Comparison of ENCODE assay signal across 14 cellular contexts in the genomic region with DNA sequence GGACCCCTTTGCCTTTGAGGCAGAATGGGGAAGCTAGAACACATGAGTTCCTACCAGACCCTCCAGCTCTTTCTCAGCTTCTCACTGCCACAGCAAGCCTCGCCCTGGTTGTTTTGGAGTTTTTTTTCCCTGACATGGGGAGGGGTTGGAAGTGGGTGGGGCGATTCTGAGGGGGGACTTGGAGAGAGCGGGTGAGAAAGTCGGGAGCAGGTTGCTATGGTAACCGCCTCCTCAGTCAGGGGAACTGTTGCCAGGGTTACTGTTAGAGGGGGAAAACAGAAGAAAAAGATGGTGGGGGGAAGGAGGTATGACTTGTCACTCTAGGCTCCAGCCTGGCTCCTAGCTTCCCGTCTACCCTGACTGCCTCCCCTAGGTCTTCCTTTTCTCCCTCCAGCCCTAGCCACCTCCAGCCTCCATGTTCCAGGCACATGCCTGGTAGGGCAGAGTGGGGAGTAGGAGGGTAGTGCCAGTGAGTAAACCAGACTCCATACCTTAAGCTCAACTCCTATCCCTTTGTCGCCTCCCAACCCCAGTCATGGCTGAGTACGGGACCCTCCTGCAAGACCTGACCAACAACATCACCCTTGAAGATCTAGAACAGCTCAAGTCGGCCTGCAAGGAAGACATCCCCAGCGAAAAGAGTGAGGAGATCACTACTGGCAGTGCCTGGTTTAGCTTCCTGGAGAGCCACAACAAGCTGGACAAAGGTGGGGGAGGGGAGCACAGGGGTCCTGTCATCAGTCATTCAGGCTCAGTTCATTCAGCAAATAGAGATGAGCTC. TPM values are rescaled to one million over a fixed set of nuclear protein-coding genes. Genes with fewer than 3 reads are reported as not detected.
DNase-seq lines count a peak whose midpoint lies in the region; ATAC-seq, FAIRE-seq and TF ChIP-seq lines count a peak whose summit lies in the region.
"Had no signal": no experiment of that assay in that cellular context is flagged by ENCODE, and none has a peak within 500 bp of the region (broad histone marks: within the 10 kb centered on the region; RNA-seq: fewer than 3 reads in every experiment).

No MANE protein-coding gene starts in this region.

- no peak overlapping the region for H2AK5ac ChIP-seq in H1 (ENCODE audit: low read depth, low read length)

- no peak overlapping the region for H2AFZ ChIP-seq in H1 (ENCODE audit: low read length)

- H4K8ac ChIP-seq in H1 (ENCODE audit: extremely low read depth, insufficient read depth, low read length): no peak overlapping the region

- WGBS in H1 (ENCODE audit: extremely low coverage in 1 of 2, insufficient coverage in 1 of 2, insufficient read length in 1 of 2, insufficient replicate concordance in 2 of 2, low coverage in 1 of 2, low lambda C conversion rate in 2 of 2, missing lambda C conversion rate in 1 of 2), 2 experiments: 85% methylated on average over 9 of the region's 10 CpGs; no CpG with 5 or more reads in 1 of the 2 experiments

- TF ChIP-seq EP300 in H1 (IDR thresholded peaks at IDR 0.05; ENCODE audit: borderline replicate concordance in 1 of 2, low read depth in 2 of 2, low read length in 2 of 2): no peak

- H3K79me2 ChIP-seq in H1 (ENCODE audit: control insufficient read depth in 1 of 2, insufficient read depth in 2 of 2, low read length in 2 of 2): peaks cover 3 to 4% of the 10 kb centered on the region in 2 experiments; a peak in 2 of 4 replicates

- H3K4me2 ChIP-seq in H1 (ENCODE audit: insufficient read depth in 1 of 2, low read depth in 2 of 2, low read length in 2 of 2): no peak overlapping the region; a peak in 1 of 4 replicates

- no peaks in the 10 kb centered on the region for H3K9me3 ChIP-seq in H1 (ENCODE audit: insufficient read depth in 2 of 2, low read depth in 1 of 2, low read length in 1 of 2)
- H3K9me3 ChIP-seq: Caco-2 had no signal

- H3K23ac ChIP-seq in H1 (ENCODE audit: insufficient read length): no peak overlapping the region

- POLR2A ChIA-PET in H1 (lab: Charles Lee; ENCODE audit: partially characterized antibody): interaction anchor here (0.6 to 11.3 kb wide), 16 partner anchors 8 to 123 kb away, joined by 3 to 107 read pairs (median 4); a partner anchor contains a TSS

- H2BK5ac ChIP-seq in H1 (ENCODE audit: low read depth, low read length): 0 out of 2 replicates have a peak overlapping the region, but pooled peaks have one; percentile 1

- TF ChIP-seq POLR2A in NB4 (IDR thresholded peaks at IDR 0.05; ENCODE audit: extremely low read depth, insufficient read length) (no peak), H1 (IDR thresholded peaks at IDR 0.05; ENCODE audit: control extremely low read depth in 1 of 2, low read depth in 2 of 2, low read length in 2 of 2) (no peak)

- H4K5ac ChIP-seq in H1 (ENCODE audit: insufficient read length, low read depth, low read length): no peak overlapping the region

- no peak overlapping the region for H3K18ac ChIP-seq in H1 (ENCODE audit: extremely low read depth, low read length)

- no peak overlapping the region for H2BK20ac ChIP-seq in H1 (ENCODE audit: low read length)

- H4K20me1 ChIP-seq in H1 (replicated peaks in 1 of 2; ENCODE audit: control insufficient read depth in 1 of 2, insufficient read depth in 2 of 2, low read length in 2 of 2): peaks cover 2 to 20% of the 10 kb centered on the region in 2 experiments

- no peak overlapping the region for H3K14ac ChIP-seq in H1 (ENCODE audit: insufficient read length)

- no peak overlapping the region for H3K4ac ChIP-seq in H1 (replicated peaks; ENCODE audit: insufficient read length, low read depth, low read length)

- H3K56ac ChIP-seq in H1 (replicated peaks; ENCODE audit: insufficient read length, low read depth, low read length): no peak overlapping the region

- ATAC-seq in GM21576 (IDR thresholded peaks at IDR 0.05; ENCODE audit: unreplicated experiment) (no peak), GM21390 (IDR thresholded peaks at IDR 0.05; ENCODE audit: unreplicated experiment) (no peak)
- ATAC-seq: left lobe of liver, Right ventricle myocardium inferior had no signal

- H4K91ac ChIP-seq in H1 (replicated peaks; ENCODE audit: insufficient read length, low read length): no peak overlapping the region

- H2BK15ac ChIP-seq in H1 (ENCODE audit: low read length): no peak overlapping the region

- TF ChIP-seq CTCF in NB4 (IDR thresholded peaks at IDR 0.05; ENCODE audit: low read depth, low read length): no peak
- TF ChIP-seq CTCF in H1 (IDR thresholded peaks at IDR 0.05; ENCODE audit: control extremely low read depth in 1 of 3, insufficient read depth in 1 of 3, low read depth in 1 of 3, low read length in 3 of 3): no peak

- peaks cover under 1% of the 10 kb centered on the region; the same call in 1 of the 2 replicates for H3K23me2 ChIP-seq in H1 (ENCODE audit: low read depth, low read length)

- peaks cover 11% of the 10 kb centered on the region for H3K79me1 ChIP-seq in H1 (ENCODE audit: low read depth, low read length)

- no peak overlapping the region for H3K4me3 ChIP-seq in NB4 (ENCODE audit: low read depth, low read length)
- H3K4me3 ChIP-seq in H1 (ENCODE audit: extremely low read depth in 1 of 4, insufficient read depth in 2 of 4, low read depth in 3 of 4, low read length in 4 of 4): no peak overlapping the region

- H3K27me3 ChIP-seq in H1 (replicated peaks in 1 of 4; ENCODE audit: control insufficient read depth in 3 of 4, extremely low read depth in 1 of 4, insufficient read depth in 3 of 4, low read length in 3 of 4): no peaks in the 10 kb centered on the region

- peak; percentile 15 for DNase-seq in EH (ENCODE audit: low read depth)
- peak; percentile 12 for DNase-seq in NB4 (ENCODE audit: low read depth)
- DNase-seq in H1 (ENCODE audit: low read depth in 1 of 2, low spot score in 2 of 2): no peak
- peak in 48 of 56 donors; percentile 13 to 88 (median 62) for DNase-seq in nucleus accumbens (lab: John Stamatoyannopoulos, UW)
- DNase-seq in HPDE6-E6E7 (ENCODE audit: extremely low spot score): no peak
- no peak for DNase-seq in COLO829 (ENCODE audit: low spot score)
- DNase-seq: activated CD4-positive, alpha-beta T cell treated with anti-CD3 and anti-CD28 coated beads for 1 hour; Caco-2; KG1; NCI-H345 had no signal

- H3K9ac ChIP-seq in H1 (replicated peaks in 1 of 4; ENCODE audit: extremely low read depth in 1 of 4, low read depth in 3 of 4, low read length in 3 of 4): no peak overlapping the region; a peak in 1 of 7 replicates

- no peak for FAIRE-seq in H1 (lab: Jason Lieb, UNC)

- TF ChIP-seq RAD21 in H1 (IDR thresholded peaks at IDR 0.05 in 1 of 2, conservative IDR thresholded peaks at IDR 0.05 in 1 of 2; ENCODE audit: low read depth in 2 of 2, low read length in 2 of 2): no peak

- peaks cover 18 to 45% (median 36%) of the 10 kb centered on the region in 4 experiments for H3K36me3 ChIP-seq in H1 (ENCODE audit: control insufficient read depth in 2 of 4, insufficient read depth in 4 of 4, low read length in 3 of 4)

- peak overlapping the region; percentile 27; the same call in 1 of the 2 replicates for H3K27ac ChIP-seq in H1 (ENCODE audit: low read depth, low read length)

- CTCF ChIA-PET in H1 (lab: Charles Lee; ENCODE audit: partially characterized antibody): interaction anchor here (1.1 to 20.4 kb wide), 14 partner anchors 9 to 125 kb away, joined by 3 to 257 read pairs (median 6); a partner anchor contains a TSS

- no peak overlapping the region for H2BK120ac ChIP-seq in H1 (replicated peaks; ENCODE audit: low read depth, low read length)

- no peak overlapping the region for H2BK12ac ChIP-seq in H1 (ENCODE audit: low read depth, low read length)

- peaks cover 13 to 28% (median 16%) of the 10 kb centered on the region in 4 experiments for H3K4me1 ChIP-seq in H1 (replicated peaks in 1 of 4; ENCODE audit: control insufficient read depth in 3 of 4, insufficient read depth in 4 of 4, low read length in 3 of 4)

RNA-seq across cellular contexts. Expression of a gene that starts 6.0 kb away (rescaled TPM):
- 75.1 and 78.8 TPM in 2 replicates for total RNA-seq in H1 (2021; fragmentation: NEBNext Ultra II Directional; extraction: Animal tissue kit (Norgen Biotek cat#: 25700))
- 68.2 and 71.3 TPM in 2 replicates for polyA plus RNA-seq in H1 (2011; rRNA removed)
- 97.2 TPM for polyA plus RNA-seq in H1 (2011; cell fraction: cytosol; rRNA removed)
- polyA plus RNA-seq in H1 (2011; cell fraction: nucleus; rRNA removed): 65.2 TPM
- 56.1 to 71.9 TPM (median 69.0 TPM) in 4 replicates for polyA plus RNA-seq in H1 (2012, experiment 1 of 2)
- polyA plus RNA-seq in H1 (2012, experiment 2 of 2): 67.9 TPM
- polyA plus RNA-seq in H1 (2013, experiment 1 of 2): 109 TPM
- 115 TPM for polyA plus RNA-seq in H1 (2013, experiment 2 of 2)
- 77.4 and 108 TPM in 2 replicates for polyA minus RNA-seq in H1 (2011; rRNA and poly(A)+ RNA removed)
- 29.1 TPM for polyA minus RNA-seq in H1 (2011; cell fraction: cytosol; rRNA and poly(A)+ RNA removed)
- 35.7 TPM for polyA minus RNA-seq in H1 (2011; cell fraction: nucleus; rRNA and poly(A)+ RNA removed)

RNA-seq across cellular contexts. Expression of a gene that starts 20.8 kb away (rescaled TPM):
- total RNA-seq in H1 (2021; fragmentation: NEBNext Ultra II Directional; extraction: Animal tissue kit (Norgen Biotek cat#: 25700)): 0.80 and 1.1 TPM in 2 replicates
- 1.3 and 1.4 TPM in 2 replicates for polyA plus RNA-seq in H1 (2011; rRNA removed)
- polyA plus RNA-seq in H1 (2011; cell fraction: cytosol; rRNA removed): 1.5 TPM
- 1.4 TPM for polyA plus RNA-seq in H1 (2011; cell fraction: nucleus; rRNA removed)
- 0.72 to 1.6 TPM (median 1.0 TPM) in 4 replicates for polyA plus RNA-seq in H1 (2012, experiment 1 of 2)
- polyA plus RNA-seq in H1 (2012, experiment 2 of 2): 0.66 TPM
- polyA plus RNA-seq in H1 (2013, experiment 1 of 2): 1.4 TPM
- polyA plus RNA-seq in H1 (2013, experiment 2 of 2): 1.7 TPM
- polyA minus RNA-seq in H1 (2011; rRNA and poly(A)+ RNA removed): 0.41 and 1.4 TPM in 2 replicates
- polyA minus RNA-seq in H1 (2011; cell fraction: cytosol; rRNA and poly(A)+ RNA removed): 0.59 TPM
- polyA minus RNA-seq in H1 (2011; cell fraction: nucleus; rRNA and poly(A)+ RNA removed): not detected
- total RNA-seq: Caco-2, left lobe of liver had no signal

RNA-seq across cellular contexts. Expression of a gene that starts 51.1 kb away (rescaled TPM):
- 110 and 113 TPM in 2 replicates for total RNA-seq in H1 (2021; fragmentation: NEBNext Ultra II Directional; extraction: Animal tissue kit (Norgen Biotek cat#: 25700))
- polyA plus RNA-seq in H1 (2011; rRNA removed): 68.2 and 86.3 TPM in 2 replicates
- 109 TPM for polyA plus RNA-seq in H1 (2011; cell fraction: cytosol; rRNA removed)
- polyA plus RNA-seq in H1 (2011; cell fraction: nucleus; rRNA removed): 282 TPM
- 108 to 124 TPM (median 115 TPM) in 4 replicates for polyA plus RNA-seq in H1 (2012, experiment 1 of 2)
- polyA plus RNA-seq in H1 (2012, experiment 2 of 2): 31.3 TPM
- 82.1 TPM for polyA plus RNA-seq in H1 (2013, experiment 1 of 2)
- polyA plus RNA-seq in H1 (2013, experiment 2 of 2): 76.5 TPM
- polyA minus RNA-seq in H1 (2011; rRNA and poly(A)+ RNA removed): 111 and 133 TPM in 2 replicates
- polyA minus RNA-seq in H1 (2011; cell fraction: cytosol; rRNA and poly(A)+ RNA removed): 66.3 TPM
- 167 TPM for polyA minus RNA-seq in H1 (2011; cell fraction: nucleus; rRNA and poly(A)+ RNA removed)

RNA-seq across cellular contexts. Expression of a gene that starts 59.8 kb away (rescaled TPM):
- 0.57 and 0.61 TPM in 2 replicates for total RNA-seq in H1 (2021; fragmentation: NEBNext Ultra II Directional; extraction: Animal tissue kit (Norgen Biotek cat#: 25700))
- polyA plus RNA-seq in H1 (2011; rRNA removed): 0.48 and 0.80 TPM in 2 replicates
- 0.62 TPM for polyA plus RNA-seq in H1 (2011; cell fraction: cytosol; rRNA removed)
- 1.1 TPM for polyA plus RNA-seq in H1 (2011; cell fraction: nucleus; rRNA removed)
- polyA plus RNA-seq in H1 (2012, experiment 1 of 2): 0.39 to 0.72 TPM (median 0.42 TPM) in 4 replicates
- polyA plus RNA-seq in H1 (2012, experiment 2 of 2): 0.09 TPM
- polyA plus RNA-seq in H1 (2013, experiment 1 of 2): 0.51 TPM
- 0.53 TPM for polyA plus RNA-seq in H1 (2013, experiment 2 of 2)
- 0.44 and 0.63 TPM in 2 replicates for polyA minus RNA-seq in H1 (2011; rRNA and poly(A)+ RNA removed)
- polyA minus RNA-seq in H1 (2011; cell fraction: cytosol; rRNA and poly(A)+ RNA removed): 0.66 TPM
- 0.40 TPM for polyA minus RNA-seq in H1 (2011; cell fraction: nucleus; rRNA and poly(A)+ RNA removed)
- total RNA-seq: Caco-2, left lobe of liver, Right ventricle myocardium inferior had no signal

Comparison
In these comparisons a context has a peak if more than half of its experiments do, and no peak if none do; other contexts are left out.
1. DNase-seq: peak in EH (single experiment), NB4 (single experiment) and nucleus accumbens (48 of 56); none in H1 (0 of 2), HPDE6-E6E7 (single experiment) and COLO829 (single experiment).